Comparison of ENCODE assay signal across 22 cellular contexts in genomic region chr6:35443341-35444030, GRCh38.
"Had no signal": no experiment of that assay in that cellular context is flagged by ENCODE, and none has a peak within 500 bp of the region (broad histone marks: within the 10 kb centered on the region; RNA-seq: fewer than 3 reads in every experiment).

No MANE protein-coding gene starts in this region.

- FAIRE-seq: endometrium, islet of Langerhans had no signal

- H3K27ac Mint-ChIP-seq: activated CD4-positive, alpha-beta memory T cell treated with anti-CD3 and anti-CD28 coated beads for 36 hours; activated CD4-positive, alpha-beta T cell treated with anti-CD3 and anti-CD28 coated beads for 36 hours; activated CD8-positive, alpha-beta memory T cell treated with anti-CD3 and anti-CD28 coated beads, Interleukin-2, amount 10 ng/mL, durations not matched to agents 7 days and 5 days; activated naive CD4-positive, alpha-beta T cell treated with anti-CD3 and anti-CD28 coated beads for 36 hours; activated naive CD8-positive, alpha-beta T cell treated with anti-CD3 and anti-CD28 coated beads, Interleukin-2, amount 50 U/mL, for 24 hours; activated T-helper 2 cell treated with anti-CD3 and anti-CD28 coated beads, Interferon-gamma antibody, Interleukin-2, Interleukin-4, amounts not matched to agents 10 μg/mL and 5 μg/mL and 100 μg/mL, durations not matched to agents 14 hours and 24 hours and 36 hours; memory B cell; natural killer cell; stimulated activated effector memory CD8-positive, alpha-beta T cell treated with anti-CD3 and anti-CD28 coated beads, Interleukin-12 subunit alpha, Interleukin-12 subunit beta, amount 100 ng/mL, for 72 hours had no signal

- ATAC-seq: activated CD4-positive, alpha-beta T cell treated with anti-CD3 and anti-CD28 coated beads for 36 hours; activated CD8-positive, alpha-beta memory T cell treated with anti-CD3 and anti-CD28 coated beads, Interleukin-2, amount 10 ng/mL, durations not matched to agents 7 days and 5 days; activated naive CD8-positive, alpha-beta T cell treated with anti-CD3 and anti-CD28 coated beads, Interleukin-2, amount 50 U/mL, for 24 hours; left lung; natural killer cell; stimulated activated effector memory CD8-positive, alpha-beta T cell treated with anti-CD3 and anti-CD28 coated beads, Interleukin-12 subunit alpha, Interleukin-12 subunit beta, amount 100 ng/mL, for 72 hours had no signal

- H3K9me3 ChIP-seq: left lung, tibial artery, uterus had no signal

- H3K4me3 ChIP-seq: cardiac muscle cell, dorsolateral prefrontal cortex, left lung, tibial artery, uterus had no signal

- H3K9me3 Mint-ChIP-seq: activated CD4-positive, alpha-beta memory T cell treated with anti-CD3 and anti-CD28 coated beads for 36 hours; activated naive CD4-positive, alpha-beta T cell treated with anti-CD3 and anti-CD28 coated beads for 36 hours; activated naive CD8-positive, alpha-beta T cell treated with anti-CD3 and anti-CD28 coated beads, Interleukin-2, amount 50 U/mL, for 24 hours; activated T-helper 2 cell treated with anti-CD3 and anti-CD28 coated beads, Interferon-gamma antibody, Interleukin-2, Interleukin-4, amounts not matched to agents 10 μg/mL and 5 μg/mL and 100 μg/mL, durations not matched to agents 14 hours and 24 hours and 36 hours; memory B cell; natural killer cell; stimulated activated effector memory CD8-positive, alpha-beta T cell treated with anti-CD3 and anti-CD28 coated beads, Interleukin-12 subunit alpha, Interleukin-12 subunit beta, amount 100 ng/mL, for 72 hours had no signal

- H3K27me3 ChIP-seq: cardiac muscle cell, dorsolateral prefrontal cortex, left lung, tibial artery, uterus had no signal

- H3K36me3 ChIP-seq: cardiac muscle cell, left lung, tibial artery, uterus had no signal

- H3K4me3 Mint-ChIP-seq: activated CD4-positive, alpha-beta memory T cell treated with anti-CD3 and anti-CD28 coated beads for 36 hours; activated CD4-positive, alpha-beta T cell treated with anti-CD3 and anti-CD28 coated beads for 36 hours; activated CD8-positive, alpha-beta memory T cell treated with anti-CD3 and anti-CD28 coated beads, Interleukin-2, amount 10 ng/mL, durations not matched to agents 7 days and 5 days; activated naive CD4-positive, alpha-beta T cell treated with anti-CD3 and anti-CD28 coated beads for 36 hours; activated naive CD8-positive, alpha-beta T cell treated with anti-CD3 and anti-CD28 coated beads, Interleukin-2, amount 50 U/mL, for 24 hours; memory B cell; natural killer cell; stimulated activated effector memory CD8-positive, alpha-beta T cell treated with anti-CD3 and anti-CD28 coated beads, Interleukin-12 subunit alpha, Interleukin-12 subunit beta, amount 100 ng/mL, for 72 hours had no signal

- H3K4me1 Mint-ChIP-seq: activated naive CD8-positive, alpha-beta T cell treated with anti-CD3 and anti-CD28 coated beads, Interleukin-2, amount 50 U/mL, for 24 hours; memory B cell had no signal

- H3K4me1 ChIP-seq: left lung, tibial artery, uterus had no signal

- H3K27me3 Mint-ChIP-seq: activated CD4-positive, alpha-beta memory T cell treated with anti-CD3 and anti-CD28 coated beads for 36 hours; activated CD4-positive, alpha-beta T cell treated with anti-CD3 and anti-CD28 coated beads for 36 hours; activated CD8-positive, alpha-beta memory T cell treated with anti-CD3 and anti-CD28 coated beads, Interleukin-2, amount 10 ng/mL, durations not matched to agents 7 days and 5 days; activated naive CD8-positive, alpha-beta T cell treated with anti-CD3 and anti-CD28 coated beads, Interleukin-2, amount 50 U/mL, for 24 hours; memory B cell had no signal

- DNase-seq: activated CD4-positive, alpha-beta memory T cell treated with anti-CD3 and anti-CD28 coated beads for 36 hours; activated CD4-positive, alpha-beta T cell treated with anti-CD3 and anti-CD28 coated beads for 36 hours; activated CD8-positive, alpha-beta memory T cell treated with anti-CD3 and anti-CD28 coated beads, Interleukin-2, amount 10 ng/mL, durations not matched to agents 7 days and 5 days; activated naive CD4-positive, alpha-beta T cell treated with anti-CD3 and anti-CD28 coated beads for 36 hours; activated naive CD8-positive, alpha-beta T cell treated with anti-CD3 and anti-CD28 coated beads, Interleukin-2, amount 50 U/mL, for 24 hours; activated T-cell treated with anti-CD3 and anti-CD28 coated beads, Interleukin-2, amount 50 U/mL, for 1 hour; aorta; dorsolateral prefrontal cortex; left lung; natural killer cell; posterior cingulate gyrus; retina; stimulated activated CD4-positive, alpha-beta T cell treated with anti-CD3 and anti-CD28 coated beads, Interleukin-12 subunit alpha, Interleukin-12 subunit beta, amount 100 ng/mL, for 4 hours; stimulated activated CD4-positive, alpha-beta T cell treated with anti-CD3 and anti-CD28 coated beads, Interleukin-2, amount 100 ng/mL, for 24 hours; tibial artery; uterus had no signal

- H3K27ac ChIP-seq: cardiac muscle cell, dorsolateral prefrontal cortex, left lung, tibial artery, uterus had no signal

- H3K36me3 Mint-ChIP-seq: activated CD4-positive, alpha-beta memory T cell treated with anti-CD3 and anti-CD28 coated beads for 36 hours; activated CD8-positive, alpha-beta memory T cell treated with anti-CD3 and anti-CD28 coated beads, Interleukin-2, amount 10 ng/mL, durations not matched to agents 7 days and 5 days; memory B cell; natural killer cell; stimulated activated effector memory CD8-positive, alpha-beta T cell treated with anti-CD3 and anti-CD28 coated beads, Interleukin-12 subunit alpha, Interleukin-12 subunit beta, amount 100 ng/mL, for 72 hours had no signal
